ENCODE assay signal across 30 cellular contexts in the genomic region with DNA sequence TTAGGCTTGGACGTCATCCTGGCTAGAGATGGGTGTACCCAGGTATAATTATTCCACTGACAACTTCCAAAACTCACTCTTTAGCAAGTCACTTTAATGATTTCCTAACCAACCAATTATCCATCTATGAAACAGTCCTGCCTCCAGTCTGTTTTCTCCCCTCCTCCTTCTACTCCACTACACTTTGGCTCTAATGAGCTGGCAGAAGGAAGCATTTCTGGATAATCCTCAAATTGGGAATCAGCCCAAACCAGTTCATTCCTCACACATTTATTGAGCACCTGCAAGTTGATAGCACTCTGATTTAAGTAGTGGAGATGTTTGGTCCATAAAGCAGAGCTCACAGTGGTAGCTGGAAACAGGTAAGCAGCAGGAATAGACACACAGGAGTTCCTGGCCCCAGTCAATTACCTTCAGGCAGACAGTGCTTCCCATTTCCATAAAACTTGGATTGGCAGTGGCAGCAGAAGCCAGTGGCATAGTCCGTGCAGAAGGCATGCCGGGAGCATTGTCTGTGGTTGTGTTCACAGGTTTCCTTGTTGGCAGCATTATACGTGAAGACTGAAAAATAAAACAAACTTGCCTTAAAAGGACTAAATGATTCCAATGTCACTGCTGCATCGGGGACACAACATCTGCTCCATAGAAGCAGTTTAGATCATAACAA. TPM values are rescaled to one million over a fixed set of nuclear protein-coding genes. Genes with fewer than 3 reads are reported as not detected.
DNase-seq lines count a peak whose midpoint lies in the region; ATAC-seq and TF ChIP-seq lines count a peak whose summit lies in the region.
"Had no signal": no experiment of that assay in that cellular context is flagged by ENCODE, and none has a peak within 500 bp of the region (broad histone marks: within the 10 kb centered on the region; RNA-seq: fewer than 3 reads in every experiment).

No MANE protein-coding gene starts in this region.

- no peak for ATAC-seq in HG02885 (IDR thresholded peaks at IDR 0.05; ENCODE audit: poor library complexity, unreplicated experiment)
- ATAC-seq in activated CD4-positive, alpha-beta T cell treated with anti-CD3 and anti-CD28 coated beads for 36 hours: no peak
- ATAC-seq: foreskin keratinocyte; heart right ventricle; stimulated activated naive CD8-positive, alpha-beta T cell treated with anti-CD3 and anti-CD28 coated beads, Interleukin-15, Interleukin-2, amounts not matched to agents 100 U/mL and 50 U/mL, for 24 hours had no signal

- peaks cover 45 to 62% (median 57%) of the 10 kb centered on the region in 4 donors for H3K4me1 ChIP-seq in esophagus muscularis mucosa
- H3K4me1 ChIP-seq: BE2C, foreskin keratinocyte, neural progenitor cell, Peyer's patch had no signal

- 27% methylated on average over 5 of the region's 5 CpGs for WGBS in esophagus muscularis mucosa

- peaks cover 11 to 45% (median 44%) of the 10 kb centered on the region in 4 donors for H3K36me3 ChIP-seq in esophagus muscularis mucosa
- H3K36me3 ChIP-seq: BE2C, breast epithelium, colonic mucosa, neural progenitor cell had no signal

- H3K4me3 ChIP-seq in esophagus muscularis mucosa (peak overlapping the region in 3 of 4 donors; percentile 2 to 15 (median 5)), retinal pigment epithelial cell (ENCODE audit: low read length) (no peak overlapping the region)
- H3K4me3 ChIP-seq: colonic mucosa, heart right ventricle, neural progenitor cell, Peyer's patch had no signal

- H3K36me3 Mint-ChIP-seq in activated CD4-positive, alpha-beta T cell treated with anti-CD3 and anti-CD28 coated beads for 36 hours (ENCODE audit: low read depth): no peaks in the 10 kb centered on the region
- H3K36me3 Mint-ChIP-seq: neural progenitor cell, type B pancreatic cell had no signal

- no peaks in the 10 kb centered on the region for H3K27me3 ChIP-seq in esophagus muscularis mucosa
- H3K27me3 ChIP-seq: BE2C, colonic mucosa, foreskin keratinocyte, heart right ventricle, neural progenitor cell, Peyer's patch had no signal

- POLR2A ChIA-PET in activated CD4-positive, alpha-beta T cell treated with anti-CD3 and anti-CD28 coated beads for 36 hours (lab: Charles Lee): no interaction called here

- no peaks in the 10 kb centered on the region for H3K9me3 Mint-ChIP-seq in activated CD4-positive, alpha-beta T cell treated with anti-CD3 and anti-CD28 coated beads for 36 hours (ENCODE audit: low read depth)
- H3K9me3 Mint-ChIP-seq: activated CD4-positive, alpha-beta T cell treated with anti-CD3 and anti-CD28 coated beads, Interleukin-2, amount 10 ng/mL, durations not matched to agents 7 days and 5 days; activated T-cell treated with anti-CD3 and anti-CD28 coated beads, Interleukin-2, amount 50 U/mL, for 24 hours; neural progenitor cell; T-helper 2 cell treated with Interferon-gamma antibody and Interleukin-4, amounts not matched to agents 5 μg/mL and 100 μg/mL, for 36 hours; type B pancreatic cell had no signal

- peak; percentile 65 for DNase-seq in G401 (ENCODE audit: low spot score)
- peak; percentile 34 for DNase-seq in NCI-H446 treated with DMSO at 0.1 percent for 48 hours (lab: John Stamatoyannopoulos, UW)
- DNase-seq in esophagus muscularis mucosa (ENCODE audit: extremely low spot score): peak; percentile 62
- DNase-seq in retinal pigment epithelial cell (ENCODE audit: low read depth): peak; percentile 77
- DNase-seq in NCI-H1436 (lab: John Stamatoyannopoulos, UW): no peak
- no peak for DNase-seq in COLO829 (ENCODE audit: low spot score)
- no peak for DNase-seq in activated CD4-positive, alpha-beta T cell treated with anti-CD3 and anti-CD28 coated beads for 36 hours
- DNase-seq: ACHN; activated CD4-positive, alpha-beta T cell treated with anti-CD3 and anti-CD28 coated beads, Interleukin-2, amount 10 ng/mL, durations not matched to agents 7 days and 5 days; activated naive CD4-positive, alpha-beta T cell treated with Interleukin-2 at 50 U/mL for 16 hours; activated T-cell treated with anti-CD3 and anti-CD28 coated beads, Interleukin-2, amount 50 U/mL, for 24 hours; BE2C; colonic mucosa; effector memory CD4-positive, alpha-beta T cell; foreskin keratinocyte; heart right ventricle; kidney glomerular epithelial cell; NCI-H1092; NCI-H1930; Peyer's patch; posterior cingulate gyrus; SHP77 treated with DMSO at 0.1 percent for 48 hours; stimulated activated CD4-positive, alpha-beta T cell treated with anti-CD3 and anti-CD28 coated beads, Interleukin-15, amount 100 ng/mL, for 24 hours; stimulated activated naive CD8-positive, alpha-beta T cell treated with anti-CD3 and anti-CD28 coated beads, Interleukin-15, Interleukin-2, amounts not matched to agents 100 U/mL and 50 U/mL, for 24 hours had no signal

- H3K27me3 Mint-ChIP-seq in activated CD4-positive, alpha-beta T cell treated with anti-CD3 and anti-CD28 coated beads for 36 hours: peaks cover 5% of the 10 kb centered on the region

- intact Hi-C loops in esophagus muscularis mucosa (cut with DNase I): no loop called here
- intact Hi-C loops in activated CD4-positive, alpha-beta T cell treated with anti-CD3 and anti-CD28 coated beads for 36 hours (cut with DNase I, micrococcal nuclease): loop anchor here (1.0 to 10.0 kb wide), 2 partner anchors 92 to 230 kb away; no protein-coding TSS in a partner anchor

- no peaks in the 10 kb centered on the region for H3K9me3 ChIP-seq in esophagus muscularis mucosa
- H3K9me3 ChIP-seq: BE2C, breast epithelium, colonic mucosa, heart right ventricle, Peyer's patch had no signal

- TF ChIP-seq EP300 in esophagus muscularis mucosa (IDR thresholded peaks at IDR 0.05): no peak

- TF ChIP-seq CTCF in esophagus muscularis mucosa (IDR thresholded peaks at IDR 0.05): no peak
- TF ChIP-seq CTCF in retinal pigment epithelial cell (conservative IDR thresholded peaks at IDR 0.05; ENCODE audit: low read depth, low read length): no peak

- H3K4me3 Mint-ChIP-seq in activated CD4-positive, alpha-beta T cell treated with anti-CD3 and anti-CD28 coated beads for 36 hours: no peak overlapping the region
- H3K4me3 Mint-ChIP-seq: activated CD4-positive, alpha-beta T cell treated with anti-CD3 and anti-CD28 coated beads, Interleukin-2, amount 10 ng/mL, durations not matched to agents 7 days and 5 days; activated T-cell treated with anti-CD3 and anti-CD28 coated beads, Interleukin-2, amount 50 U/mL, for 24 hours; neural progenitor cell; T-helper 2 cell treated with Interferon-gamma antibody and Interleukin-4, amounts not matched to agents 5 μg/mL and 100 μg/mL, for 36 hours; type B pancreatic cell had no signal

- TF ChIP-seq POLR2A in esophagus muscularis mucosa (IDR thresholded peaks at IDR 0.05; ENCODE audit: low read depth): no peak

- in situ Hi-C loops in G401 (cut with HindIII; ENCODE audit: low sequenced_read_pairs): no loop called here

- CTCF ChIA-PET in activated CD4-positive, alpha-beta T cell treated with anti-CD3 and anti-CD28 coated beads for 36 hours (lab: Charles Lee): interaction anchor here (0.7 to 2.0 kb wide), 3 partner anchors 10 to 909 kb away, joined by 3 to 5 read pairs (median 4); no protein-coding TSS in a partner anchor

- H3K27ac ChIP-seq in esophagus muscularis mucosa (replicated peaks in 1 of 4): peak overlapping the region; percentile 32 to 92 (median 83)
- H3K27ac ChIP-seq: colonic mucosa, foreskin keratinocyte, neural progenitor cell, VCaP had no signal

- peaks cover 19% of the 10 kb centered on the region for H3K4me1 Mint-ChIP-seq in activated CD4-positive, alpha-beta T cell treated with anti-CD3 and anti-CD28 coated beads for 36 hours
- H3K4me1 Mint-ChIP-seq: neural progenitor cell had no signal

- H3K27ac Mint-ChIP-seq in activated CD4-positive, alpha-beta T cell treated with anti-CD3 and anti-CD28 coated beads for 36 hours: no peak overlapping the region
- H3K27ac Mint-ChIP-seq: activated CD4-positive, alpha-beta T cell treated with anti-CD3 and anti-CD28 coated beads, Interleukin-2, amount 10 ng/mL, durations not matched to agents 7 days and 5 days; activated T-cell treated with anti-CD3 and anti-CD28 coated beads, Interleukin-2, amount 50 U/mL, for 24 hours; neural progenitor cell; T-helper 2 cell treated with Interferon-gamma antibody and Interleukin-4, amounts not matched to agents 5 μg/mL and 100 μg/mL, for 36 hours; type B pancreatic cell had no signal

RNA-seq across cellular contexts. Expression of a gene that starts 26.4 kb away (rescaled TPM):
- total RNA-seq in G401 (2014; rRNA removed; shearing (Covaris generic)): not detected in 2 replicates
- total RNA-seq in esophagus muscularis mucosa: 10 to 100 TPM; 40.4 to 77.2 (median 57.5) TPM
- not detected for total RNA-seq in activated CD4-positive, alpha-beta T cell treated with anti-CD3 and anti-CD28 coated beads for 36 hours

RNA-seq across cellular contexts. Expression of a gene that starts 53.2 kb away (rescaled TPM):
- total RNA-seq in G401 (2014; rRNA removed; shearing (Covaris generic)): 98.2 and 166 TPM in 2 replicates
- 100 to 1,000 TPM in 1 of 4 donors, 10 to 100 TPM in 3; 66.4 to 122 (median 70.1) TPM for total RNA-seq in esophagus muscularis mucosa
- 100 to 1,000 TPM; 232 to 254 TPM for total RNA-seq in activated CD4-positive, alpha-beta T cell treated with anti-CD3 and anti-CD28 coated beads for 36 hours

Comparison
In these comparisons a context has a peak if more than half of its experiments do, and no peak if none do; other contexts are left out.
1. DNase-seq: peak in G401 (single experiment), NCI-H446 treated with DMSO at 0.1 percent for 48 hours (single experiment), esophagus muscularis mucosa (single experiment) and retinal pigment epithelial cell (single experiment); none in NCI-H1436 (single experiment), COLO829 (single experiment) and activated CD4-positive, alpha-beta T cell treated with anti-CD3 and anti-CD28 coated beads for 36 hours (single experiment).
2. RNA of a gene that starts 26.4 kb away (total RNA-seq): 40.4 to 77.2 TPM in esophagus muscularis mucosa; not detected in activated CD4-positive, alpha-beta T cell treated with anti-CD3 and anti-CD28 coated beads for 36 hours and not detected in G401; every median in the first group is over 10 times any median in the second.